Comparison of ENCODE assay signal across 8 cellular contexts in genomic region chr14:105300542-105301102, GRCh38. TPM values are rescaled to one million over a fixed set of nuclear protein-coding genes. Genes with fewer than 3 reads are reported as not detected.
DNase-seq lines count a peak whose midpoint lies in the region; ATAC-seq, FAIRE-seq and TF ChIP-seq lines count a peak whose summit lies in the region.

A gene with protein sequence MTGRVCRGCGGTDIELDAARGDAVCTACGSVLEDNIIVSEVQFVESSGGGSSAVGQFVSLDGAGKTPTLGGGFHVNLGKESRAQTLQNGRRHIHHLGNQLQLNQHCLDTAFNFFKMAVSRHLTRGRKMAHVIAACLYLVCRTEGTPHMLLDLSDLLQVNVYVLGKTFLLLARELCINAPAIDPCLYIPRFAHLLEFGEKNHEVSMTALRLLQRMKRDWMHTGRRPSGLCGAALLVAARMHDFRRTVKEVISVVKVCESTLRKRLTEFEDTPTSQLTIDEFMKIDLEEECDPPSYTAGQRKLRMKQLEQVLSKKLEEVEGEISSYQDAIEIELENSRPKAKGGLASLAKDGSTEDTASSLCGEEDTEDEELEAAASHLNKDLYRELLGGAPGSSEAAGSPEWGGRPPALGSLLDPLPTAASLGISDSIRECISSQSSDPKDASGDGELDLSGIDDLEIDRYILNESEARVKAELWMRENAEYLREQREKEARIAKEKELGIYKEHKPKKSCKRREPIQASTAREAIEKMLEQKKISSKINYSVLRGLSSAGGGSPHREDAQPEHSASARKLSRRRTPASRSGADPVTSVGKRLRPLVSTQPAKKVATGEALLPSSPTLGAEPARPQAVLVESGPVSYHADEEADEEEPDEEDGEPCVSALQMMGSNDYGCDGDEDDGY (minus strand): TSS chr14:105301001. CDS start chr14:105300629, 372 bp downstream.

- H3K9ac ChIP-seq in HepG2 (ENCODE audit: insufficient read depth, low read depth, low read length): peak within 1 kb of the TSS; percentile 88

- no peak for TF ChIP-seq EP300 in HepG2 (IDR thresholded peaks at IDR 0.05; ENCODE audit: low read depth in 2 of 2, low read length in 2 of 2)
- no peak for TF ChIP-seq EP300 in HepG2 (CRISPR knock-in tag; IDR thresholded peaks at IDR 0.05; ENCODE audit: borderline replicate concordance)

- TF ChIP-seq CTCF in AG09309 (IDR thresholded peaks at IDR 0.05; ENCODE audit: control insufficient read depth, insufficient read depth, low read depth, low read length, missing control alignments) (no peak), HepG2 (CRISPR knock-in tag; IDR thresholded peaks at IDR 0.05) (no peak)

- peak; percentile 40 for TF ChIP-seq RAD21 in HepG2 (CRISPR knock-in tag; IDR thresholded peaks at IDR 0.05)

- H3K36me3 ChIP-seq in HepG2 (replicated peaks in 1 of 2; ENCODE audit: control insufficient read depth in 1 of 2, insufficient read depth in 2 of 2, low read length in 2 of 2): no peaks in the 10 kb centered on the region

- H3K27me3 ChIP-seq in HepG2 (ENCODE audit: control insufficient read depth in 1 of 2, insufficient read depth in 2 of 2, low read length in 2 of 2): no peaks in the 10 kb centered on the region; a peak in 1 of 5 replicates

- peak within 1 kb of the TSS; percentile 72 for H3K4me3 ChIP-seq in AG09309 (ENCODE audit: control insufficient read depth, low read depth, low read length)
- peak within 1 kb of the TSS; percentile 68 to 99 (median 92) for H3K4me3 ChIP-seq in HepG2 (replicated peaks in 1 of 3; ENCODE audit: insufficient read depth in 1 of 3, low read depth in 2 of 3, low read length in 3 of 3)

- peak within 1 kb of the TSS; percentile 95 for H3K27ac ChIP-seq in HepG2 (ENCODE audit: extremely low read length, insufficient read depth, low read length)

- no peaks in the 10 kb centered on the region for H3K27me3 Mint-ChIP-seq in dendritic cell treated with granulocyte-macrophage colony-stimulating factor and Interleukin-4, amounts not matched to agents 40 ng/mL and 50 ng/mL, for 4 days

- H3K9me3 ChIP-seq in HepG2 (ENCODE audit: low read length): no peaks in the 10 kb centered on the region

- in situ Hi-C loops in GM18951 (cut with MboI; ENCODE audit: low sequenced_read_pairs, unreplicated experiment): no loop called here
- in situ Hi-C loops in HepG2 (cut with HindIII; ENCODE audit: extremely low pct_ligation_motif_present, low pct_unique_long_range_greater_than_20kb): no loop called here

- H3K79me2 ChIP-seq in HepG2 (ENCODE audit: insufficient read depth, low read length): peaks cover 29% of the 10 kb centered on the region

- peaks cover 32% of the 10 kb centered on the region for H3K4me1 ChIP-seq in HepG2 (ENCODE audit: insufficient read depth, low read length)

- BruUV-seq in HepG2 (replicated peaks; lab: Mats Ljungman, UMichigan): no TSS peak

- intact Hi-C loops in dendritic cell treated with granulocyte-macrophage colony-stimulating factor and Interleukin-4, amounts not matched to agents 40 ng/mL and 50 ng/mL, for 4 days (cut with micrococcal nuclease): loop anchor here (1.0 kb wide), 1 partner anchor 14 kb away; the partner anchor contains the start of gene PACS2
- intact Hi-C loops in HepG2 (cut with micrococcal nuclease; ENCODE audit: unreplicated experiment): no loop called here

- WGBS in HepG2 (ENCODE audit: low lambda C conversion rate): no CpG with 5 or more reads among the region's 90 CpGs

- peak within 1 kb of the TSS; percentile 85 for H3K4me3 Mint-ChIP-seq in dendritic cell treated with granulocyte-macrophage colony-stimulating factor and Interleukin-4, amounts not matched to agents 40 ng/mL and 50 ng/mL, for 4 days

- H3K4me2 ChIP-seq in HepG2 (ENCODE audit: low read depth, low read length): peak within 1 kb of the TSS; percentile 78

- H3K27ac Mint-ChIP-seq in dendritic cell treated with granulocyte-macrophage colony-stimulating factor and Interleukin-4, amounts not matched to agents 40 ng/mL and 50 ng/mL, for 4 days: peak within 1 kb of the TSS; percentile 92

- no peak within 1 kb of the TSS for H2AFZ ChIP-seq in HepG2 (ENCODE audit: low read length)

- ATAC-seq in HG03159 (IDR thresholded peaks at IDR 0.05; ENCODE audit: unreplicated experiment) (peak; percentile 85), HepG2 (peak; percentile 90)

- H3K36me3 Mint-ChIP-seq in dendritic cell treated with granulocyte-macrophage colony-stimulating factor and Interleukin-4, amounts not matched to agents 40 ng/mL and 50 ng/mL, for 4 days (ENCODE audit: low read depth): peaks cover 19% of the 10 kb centered on the region

- CTCF ChIA-PET in HepG2 (lab: Yijun Ruan, JAX; ENCODE audit: low intra/inter-chr PET ratio, low total read pairs): no interaction called here

- peaks cover 10% of the 10 kb centered on the region; the same call in 1 of the 2 replicates for H4K20me1 ChIP-seq in HepG2 (ENCODE audit: insufficient read depth, low read length)

- POLR2A ChIA-PET in HepG2 (lab: Yijun Ruan, JAX): interaction anchor here (0.7 to 2.2 kb wide), 16 partner anchors 11 to 613 kb away, joined by 3 to 34 read pairs (median 4); partner anchors contain the start of genes PACS2 and TEX22

- no peaks in the 10 kb centered on the region for H3K9me3 Mint-ChIP-seq in dendritic cell treated with granulocyte-macrophage colony-stimulating factor and Interleukin-4, amounts not matched to agents 40 ng/mL and 50 ng/mL, for 4 days

- DNase-seq in AG09309 (ENCODE audit: low read depth) (no peak), NCI-H446 treated with DMSO at 0.1 percent for 48 hours (lab: John Stamatoyannopoulos, UW) (peak; percentile 80), HepG2 (ENCODE audit: low spot score) (peak; percentile 86)
- DNase-seq in activated CD4-positive, alpha-beta T cell treated with anti-CD3 and anti-CD28 coated beads, Interleukin-2, amount 50 U/mL, for 24 hours (ENCODE audit: low read depth in 1 of 2, low spot score in 1 of 2): peak; percentile 94
- DNase-seq in stimulated activated CD4-positive, alpha-beta T cell treated with anti-CD3 and anti-CD28 coated beads, Interleukin-4, amount 100 ng/mL, for 1 hour: peak; percentile 99

- peaks cover 73% of the 10 kb centered on the region for H3K4me1 Mint-ChIP-seq in dendritic cell treated with granulocyte-macrophage colony-stimulating factor and Interleukin-4, amounts not matched to agents 40 ng/mL and 50 ng/mL, for 4 days (ENCODE audit: low read depth)

- no peak for FAIRE-seq in HepG2 (lab: Jason Lieb, UNC)

- TF ChIP-seq POLR2A in GM18951 (IDR thresholded peaks at IDR 0.05; ENCODE audit: extremely low read depth, insufficient read depth, insufficient read length): peak; percentile 68
- TF ChIP-seq POLR2A in HepG2 (IDR thresholded peaks at IDR 0.05; ENCODE audit: insufficient read depth in 1 of 2, low read depth in 2 of 2, low read length in 2 of 2): peak in 1 of 2 experiments; percentile 63; a peak in 1 of 4 replicates

TF ChIP-seq in HepG2, 621 proteins besides CTCF, POLR2A, EP300 and RAD21 (continues in another document):
- 0 out of 2 replicates have a peak, but pooled peaks have one; percentile 78 for TF ChIP-seq ZNF563 (CRISPR knock-in tag; IDR thresholded peaks at IDR 0.05)
- TF ChIP-seq, protein P1, sequence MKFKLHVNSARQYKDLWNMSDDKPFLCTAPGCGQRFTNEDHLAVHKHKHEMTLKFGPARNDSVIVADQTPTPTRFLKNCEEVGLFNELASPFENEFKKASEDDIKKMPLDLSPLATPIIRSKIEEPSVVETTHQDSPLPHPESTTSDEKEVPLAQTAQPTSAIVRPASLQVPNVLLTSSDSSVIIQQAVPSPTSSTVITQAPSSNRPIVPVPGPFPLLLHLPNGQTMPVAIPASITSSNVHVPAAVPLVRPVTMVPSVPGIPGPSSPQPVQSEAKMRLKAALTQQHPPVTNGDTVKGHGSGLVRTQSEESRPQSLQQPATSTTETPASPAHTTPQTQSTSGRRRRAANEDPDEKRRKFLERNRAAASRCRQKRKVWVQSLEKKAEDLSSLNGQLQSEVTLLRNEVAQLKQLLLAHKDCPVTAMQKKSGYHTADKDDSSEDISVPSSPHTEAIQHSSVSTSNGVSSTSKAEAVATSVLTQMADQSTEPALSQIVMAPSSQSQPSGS (CRISPR knock-in tag; IDR thresholded peaks at IDR 0.05): no peak
- no peak for TF ChIP-seq ATRX (CRISPR knock-in tag; IDR thresholded peaks at IDR 0.05; ENCODE audit: borderline replicate concordance)
- TF ChIP-seq KDM4B (CRISPR knock-in tag; IDR thresholded peaks at IDR 0.05): no peak
- TF ChIP-seq, protein P2, sequence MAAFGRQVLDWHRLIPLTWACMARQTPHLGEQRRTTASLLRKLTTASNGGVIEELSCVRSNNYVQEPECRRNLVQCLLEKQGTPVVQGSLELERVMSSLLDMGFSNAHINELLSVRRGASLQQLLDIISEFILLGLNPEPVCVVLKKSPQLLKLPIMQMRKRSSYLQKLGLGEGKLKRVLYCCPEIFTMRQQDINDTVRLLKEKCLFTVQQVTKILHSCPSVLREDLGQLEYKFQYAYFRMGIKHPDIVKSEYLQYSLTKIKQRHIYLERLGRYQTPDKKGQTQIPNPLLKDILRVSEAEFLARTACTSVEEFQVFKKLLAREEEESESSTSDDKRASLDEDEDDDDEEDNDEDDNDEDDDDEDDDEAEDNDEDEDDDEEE (CRISPR knock-in tag; IDR thresholded peaks at IDR 0.05): no peak
- no peak for TF ChIP-seq ZNF253 (CRISPR knock-in tag; IDR thresholded peaks at IDR 0.05; ENCODE audit: borderline replicate concordance)
- no peak for TF ChIP-seq SUZ12 (IDR thresholded peaks at IDR 0.05; ENCODE audit: low read depth, low read length)

RNA-seq across cellular contexts. Expression of the gene that starts here (rescaled TPM):
- total RNA-seq in HepG2 (2016; rRNA removed; fragmentation: Illumina TruSeq; extraction: Trizol): 6.4 and 11.0 TPM in 2 replicates
- 5.6 and 7.0 TPM in 2 replicates for total RNA-seq in HepG2 (2016; cell fraction: cytosol; rRNA removed; fragmentation: Illumina TruSeq; extraction: Trizol; ENCODE audit: low read depth)
- total RNA-seq in HepG2 (2016; cell fraction: insoluble cytoplasmic fraction; rRNA removed; fragmentation: Illumina TruSeq; extraction: Trizol): 5.9 and 10.9 TPM in 2 replicates
- 4.2 and 5.2 TPM in 2 replicates for total RNA-seq in HepG2 (2016; cell fraction: membrane; rRNA removed; fragmentation: Illumina TruSeq; extraction: Trizol)
- total RNA-seq in HepG2 (2016; cell fraction: nucleus; rRNA removed; fragmentation: Illumina TruSeq; extraction: Trizol): 11.8 and 16.0 TPM in 2 replicates
- 5.1 and 5.7 TPM in 2 replicates for polyA plus RNA-seq in HepG2 (2011; rRNA removed)
- 3.4 and 3.6 TPM in 2 replicates for polyA plus RNA-seq in HepG2 (2011; cell fraction: cytosol; rRNA removed)
- polyA plus RNA-seq in HepG2 (2011; cell fraction: nucleus; rRNA removed): 32.9 and 41.6 TPM in 2 replicates
- polyA plus RNA-seq in HepG2 (2012): 7.1 and 9.1 TPM in 2 replicates
- polyA plus RNA-seq in HepG2 (2016; cell fraction: cytosol; fragmentation: Illumina TruSeq; extraction: Trizol; ENCODE audit: low read depth): 0.58 and 0.88 TPM in 2 replicates
- polyA plus RNA-seq in HepG2 (2016; cell fraction: insoluble cytoplasmic fraction; fragmentation: Illumina TruSeq; extraction: Trizol; ENCODE audit: low read depth): 6.9 and 7.1 TPM in 2 replicates
- polyA plus RNA-seq in HepG2 (2016; cell fraction: membrane; fragmentation: Illumina TruSeq; extraction: Trizol; ENCODE audit: low read depth): 1.6 and 1.8 TPM in 2 replicates
- polyA plus RNA-seq in HepG2 (2016; cell fraction: nucleus; fragmentation: Illumina TruSeq; extraction: Trizol; ENCODE audit: insufficient read depth, low read depth): 26.5 and 31.7 TPM in 2 replicates
- 15.5 TPM in 2 replicates for polyA minus RNA-seq in HepG2 (2011; rRNA and poly(A)+ RNA removed; ENCODE audit: low replicate concordance)
- polyA minus RNA-seq in HepG2 (2011; cell fraction: cytosol; rRNA and poly(A)+ RNA removed): 6.0 and 7.0 TPM in 2 replicates
- 25.0 and 27.4 TPM in 2 replicates for polyA minus RNA-seq in HepG2 (2011; cell fraction: nucleus; rRNA and poly(A)+ RNA removed)
